8 cellular contexts compared by ENCODE assay signal in the genomic region with DNA sequence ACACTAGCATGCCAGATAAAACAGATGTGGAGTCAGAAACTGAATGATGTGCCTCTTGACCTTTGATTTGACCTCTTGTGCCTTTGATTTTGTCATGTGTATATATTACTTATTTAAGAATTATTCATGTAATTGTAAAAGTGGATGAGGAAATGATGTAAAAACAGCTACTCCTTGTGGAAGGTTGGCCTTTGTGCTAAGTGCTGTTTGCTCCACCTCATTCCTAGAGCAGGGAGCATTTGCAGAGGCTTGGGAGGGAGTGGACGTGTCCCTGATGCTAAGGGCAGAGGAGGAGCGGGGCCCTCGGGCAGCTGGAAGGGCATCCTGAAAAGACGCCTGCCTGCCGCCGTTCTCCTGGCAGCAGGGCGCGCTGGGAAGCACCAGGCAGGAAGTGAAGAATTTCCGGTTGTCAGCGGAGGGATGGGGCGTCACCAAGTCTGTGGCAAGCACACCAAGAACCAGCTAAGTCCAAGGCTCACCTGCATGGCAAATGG.
DNase-seq lines count a peak whose midpoint lies in the region; ATAC-seq lines count a peak whose summit lies in the region.

No MANE protein-coding gene starts in this region.

- H3K27me3 ChIP-seq in thymus (ENCODE audit: control insufficient read depth, insufficient read depth): no peaks in the 10 kb centered on the region

- DNase-seq in NCI-H748 (lab: John Stamatoyannopoulos, UW; ENCODE audit: unreplicated experiment) (peak; percentile 45), NCI-H748 treated with DMSO at 0.1 percent for 48 hours (lab: John Stamatoyannopoulos, UW) (no peak), islet precursor cell (peak; percentile 45), NCI-H187 treated with DMSO at 0.1 percent for 48 hours (lab: John Stamatoyannopoulos, UW) (no peak), midbrain (lab: John Stamatoyannopoulos, UW) (no peak)
- DNase-seq in activated effector memory CD4-positive, alpha-beta T cell treated with Interleukin-2 at 50 U/mL for 16 hours: peak; percentile 20

- ATAC-seq in HG03039 (IDR thresholded peaks at IDR 0.05; ENCODE audit: unreplicated experiment): no peak

- no peaks in the 10 kb centered on the region for H3K36me3 ChIP-seq in thymus (ENCODE audit: control insufficient read depth, insufficient read depth)

- no peaks in the 10 kb centered on the region for H3K9me3 ChIP-seq in thymus (ENCODE audit: control insufficient read depth)

- H3K4me3 ChIP-seq in thymus (ENCODE audit: low read length): peak overlapping the region; percentile 13

- WGBS in thymus: 36% methylated on average over 11 of the region's 11 CpGs

- peak overlapping the region; percentile 39 for H3K27ac ChIP-seq in thymus (ENCODE audit: low read depth)

- H3K4me1 ChIP-seq in thymus (ENCODE audit: control insufficient read depth, insufficient read depth, low read length): peaks cover 4% of the 10 kb centered on the region

Comparison
In these comparisons a context has a peak if more than half of its experiments do, and no peak if none do; other contexts are left out.
1. DNase-seq: peak in NCI-H748 (single experiment), activated effector memory CD4-positive, alpha-beta T cell treated with Interleukin-2 at 50 U/mL for 16 hours (single experiment) and islet precursor cell (single experiment); none in NCI-H748 treated with DMSO at 0.1 percent for 48 hours (single experiment), NCI-H187 treated with DMSO at 0.1 percent for 48 hours (single experiment) and midbrain (single experiment).